2 cellular contexts compared by ENCODE assay signal in the genomic region with DNA sequence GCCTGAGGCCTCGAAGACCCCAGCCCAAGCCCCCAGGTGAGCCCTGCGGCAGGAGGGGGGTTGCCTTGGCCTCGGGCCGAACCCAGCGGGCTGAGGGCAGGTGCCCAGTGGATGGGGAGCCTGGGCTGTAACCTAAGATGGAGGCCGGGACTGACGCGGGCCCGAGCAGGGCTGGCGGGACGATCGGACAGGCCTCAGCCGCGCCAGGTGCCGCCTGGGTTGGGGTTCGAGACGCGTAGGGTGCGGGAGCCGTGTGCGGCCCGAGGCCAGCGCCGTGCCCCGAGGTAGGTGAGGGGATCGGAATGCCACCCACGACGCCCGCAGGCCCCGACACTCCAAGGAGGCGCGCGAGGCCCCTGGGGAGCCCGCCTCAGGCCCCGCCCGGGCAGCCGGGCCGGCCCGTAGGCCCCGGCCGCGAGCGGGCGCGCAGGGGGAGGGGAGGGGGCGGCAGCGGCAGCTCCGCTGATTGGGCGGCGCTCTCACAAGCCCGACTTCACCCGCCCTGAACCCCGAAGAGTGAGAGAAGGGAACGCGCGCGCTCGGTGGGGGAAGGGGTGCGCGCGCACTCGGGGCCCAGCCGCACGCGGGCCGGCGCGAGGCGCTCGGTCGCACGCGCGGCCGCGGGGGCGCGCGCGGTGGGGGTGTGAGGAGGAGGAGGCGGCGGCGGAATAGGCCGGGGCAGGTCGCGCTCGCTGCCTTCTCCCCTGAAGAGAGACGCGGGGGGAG.
TF ChIP-seq lines count a peak whose summit lies in the region.

A gene with protein sequence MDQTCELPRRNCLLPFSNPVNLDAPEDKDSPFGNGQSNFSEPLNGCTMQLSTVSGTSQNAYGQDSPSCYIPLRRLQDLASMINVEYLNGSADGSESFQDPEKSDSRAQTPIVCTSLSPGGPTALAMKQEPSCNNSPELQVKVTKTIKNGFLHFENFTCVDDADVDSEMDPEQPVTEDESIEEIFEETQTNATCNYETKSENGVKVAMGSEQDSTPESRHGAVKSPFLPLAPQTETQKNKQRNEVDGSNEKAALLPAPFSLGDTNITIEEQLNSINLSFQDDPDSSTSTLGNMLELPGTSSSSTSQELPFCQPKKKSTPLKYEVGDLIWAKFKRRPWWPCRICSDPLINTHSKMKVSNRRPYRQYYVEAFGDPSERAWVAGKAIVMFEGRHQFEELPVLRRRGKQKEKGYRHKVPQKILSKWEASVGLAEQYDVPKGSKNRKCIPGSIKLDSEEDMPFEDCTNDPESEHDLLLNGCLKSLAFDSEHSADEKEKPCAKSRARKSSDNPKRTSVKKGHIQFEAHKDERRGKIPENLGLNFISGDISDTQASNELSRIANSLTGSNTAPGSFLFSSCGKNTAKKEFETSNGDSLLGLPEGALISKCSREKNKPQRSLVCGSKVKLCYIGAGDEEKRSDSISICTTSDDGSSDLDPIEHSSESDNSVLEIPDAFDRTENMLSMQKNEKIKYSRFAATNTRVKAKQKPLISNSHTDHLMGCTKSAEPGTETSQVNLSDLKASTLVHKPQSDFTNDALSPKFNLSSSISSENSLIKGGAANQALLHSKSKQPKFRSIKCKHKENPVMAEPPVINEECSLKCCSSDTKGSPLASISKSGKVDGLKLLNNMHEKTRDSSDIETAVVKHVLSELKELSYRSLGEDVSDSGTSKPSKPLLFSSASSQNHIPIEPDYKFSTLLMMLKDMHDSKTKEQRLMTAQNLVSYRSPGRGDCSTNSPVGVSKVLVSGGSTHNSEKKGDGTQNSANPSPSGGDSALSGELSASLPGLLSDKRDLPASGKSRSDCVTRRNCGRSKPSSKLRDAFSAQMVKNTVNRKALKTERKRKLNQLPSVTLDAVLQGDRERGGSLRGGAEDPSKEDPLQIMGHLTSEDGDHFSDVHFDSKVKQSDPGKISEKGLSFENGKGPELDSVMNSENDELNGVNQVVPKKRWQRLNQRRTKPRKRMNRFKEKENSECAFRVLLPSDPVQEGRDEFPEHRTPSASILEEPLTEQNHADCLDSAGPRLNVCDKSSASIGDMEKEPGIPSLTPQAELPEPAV (N-terminal part only) (plus strand): TSS at position 655 of the 726 bp plus-strand sequence. CDS start 1,331 bp downstream, outside the sequence.

TF ChIP-seq in HEK293, 187 proteins besides CTCF, POLR2A, EP300 and RAD21 (continued from another document and continues in another):
- TF ChIP-seq ZNF112 (tag by site-specific recombination; IDR thresholded peaks at IDR 0.05) (no peak), ZNF354C (tag by site-specific recombination; IDR thresholded peaks at IDR 0.05; ENCODE audit: borderline replicate concordance, low read depth) (no peak), ZNF843 (tag by site-specific recombination; IDR thresholded peaks at IDR 0.05) (no peak), ZNF548 (tag by site-specific recombination; IDR thresholded peaks at IDR 0.05) (no peak), KLF16 (tag by site-specific recombination; IDR thresholded peaks at IDR 0.05) (no peak), ZIC2 (tag by site-specific recombination; IDR thresholded peaks at IDR 0.05) (no peak), ZNF596 (tag by site-specific recombination; IDR thresholded peaks at IDR 0.05) (0 out of 2 replicates have a peak, but pooled peaks have one; percentile 7), ZNF624 (tag by site-specific recombination; IDR thresholded peaks at IDR 0.05) (no peak), ZNF366 (tag by site-specific recombination; conservative IDR thresholded peaks at IDR 0.05) (no peak), MZF1 (tag by site-specific recombination; IDR thresholded peaks at IDR 0.05; ENCODE audit: borderline replicate concordance) (peak; percentile 98), ZNF274 (IDR thresholded peaks at IDR 0.05; ENCODE audit: low read length) (no peak), ZNF274 (tag by site-specific recombination; IDR thresholded peaks at IDR 0.05; ENCODE audit: borderline replicate concordance) (no peak)
- TF ChIP-seq, protein P1, sequence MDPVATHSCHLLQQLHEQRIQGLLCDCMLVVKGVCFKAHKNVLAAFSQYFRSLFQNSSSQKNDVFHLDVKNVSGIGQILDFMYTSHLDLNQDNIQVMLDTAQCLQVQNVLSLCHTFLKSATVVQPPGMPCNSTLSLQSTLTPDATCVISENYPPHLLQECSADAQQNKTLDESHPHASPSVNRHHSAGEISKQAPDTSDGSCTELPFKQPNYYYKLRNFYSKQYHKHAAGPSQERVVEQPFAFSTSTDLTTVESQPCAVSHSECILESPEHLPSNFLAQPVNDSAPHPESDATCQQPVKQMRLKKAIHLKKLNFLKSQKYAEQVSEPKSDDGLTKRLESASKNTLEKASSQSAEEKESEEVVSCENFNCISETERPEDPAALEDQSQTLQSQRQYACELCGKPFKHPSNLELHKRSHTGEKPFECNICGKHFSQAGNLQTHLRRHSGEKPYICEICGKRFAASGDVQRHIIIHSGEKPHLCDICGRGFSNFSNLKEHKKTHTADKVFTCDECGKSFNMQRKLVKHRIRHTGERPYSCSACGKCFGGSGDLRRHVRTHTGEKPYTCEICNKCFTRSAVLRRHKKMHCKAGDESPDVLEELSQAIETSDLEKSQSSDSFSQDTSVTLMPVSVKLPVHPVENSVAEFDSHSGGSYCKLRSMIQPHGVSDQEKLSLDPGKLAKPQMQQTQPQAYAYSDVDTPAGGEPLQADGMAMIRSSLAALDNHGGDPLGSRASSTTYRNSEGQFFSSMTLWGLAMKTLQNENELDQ (tag by site-specific recombination; IDR thresholded peaks at IDR 0.05; ENCODE audit: low read depth), result no peak
- TF ChIP-seq, protein P2, sequence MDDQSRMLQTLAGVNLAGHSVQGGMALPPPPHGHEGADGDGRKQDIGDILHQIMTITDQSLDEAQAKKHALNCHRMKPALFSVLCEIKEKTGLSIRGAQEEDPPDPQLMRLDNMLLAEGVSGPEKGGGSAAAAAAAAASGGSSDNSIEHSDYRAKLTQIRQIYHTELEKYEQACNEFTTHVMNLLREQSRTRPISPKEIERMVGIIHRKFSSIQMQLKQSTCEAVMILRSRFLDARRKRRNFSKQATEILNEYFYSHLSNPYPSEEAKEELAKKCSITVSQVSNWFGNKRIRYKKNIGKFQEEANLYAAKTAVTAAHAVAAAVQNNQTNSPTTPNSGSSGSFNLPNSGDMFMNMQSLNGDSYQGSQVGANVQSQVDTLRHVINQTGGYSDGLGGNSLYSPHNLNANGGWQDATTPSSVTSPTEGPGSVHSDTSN (CRISPR knock-in tag; IDR thresholded peaks at IDR 0.05), result 0 out of 2 replicates have a peak, but pooled peaks have one; percentile 57
- TF ChIP-seq, protein P3, sequence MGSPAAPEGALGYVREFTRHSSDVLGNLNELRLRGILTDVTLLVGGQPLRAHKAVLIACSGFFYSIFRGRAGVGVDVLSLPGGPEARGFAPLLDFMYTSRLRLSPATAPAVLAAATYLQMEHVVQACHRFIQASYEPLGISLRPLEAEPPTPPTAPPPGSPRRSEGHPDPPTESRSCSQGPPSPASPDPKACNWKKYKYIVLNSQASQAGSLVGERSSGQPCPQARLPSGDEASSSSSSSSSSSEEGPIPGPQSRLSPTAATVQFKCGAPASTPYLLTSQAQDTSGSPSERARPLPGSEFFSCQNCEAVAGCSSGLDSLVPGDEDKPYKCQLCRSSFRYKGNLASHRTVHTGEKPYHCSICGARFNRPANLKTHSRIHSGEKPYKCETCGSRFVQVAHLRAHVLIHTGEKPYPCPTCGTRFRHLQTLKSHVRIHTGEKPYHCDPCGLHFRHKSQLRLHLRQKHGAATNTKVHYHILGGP (tag by site-specific recombination; IDR thresholded peaks at IDR 0.05), result no peak
- TF ChIP-seq, protein P4, sequence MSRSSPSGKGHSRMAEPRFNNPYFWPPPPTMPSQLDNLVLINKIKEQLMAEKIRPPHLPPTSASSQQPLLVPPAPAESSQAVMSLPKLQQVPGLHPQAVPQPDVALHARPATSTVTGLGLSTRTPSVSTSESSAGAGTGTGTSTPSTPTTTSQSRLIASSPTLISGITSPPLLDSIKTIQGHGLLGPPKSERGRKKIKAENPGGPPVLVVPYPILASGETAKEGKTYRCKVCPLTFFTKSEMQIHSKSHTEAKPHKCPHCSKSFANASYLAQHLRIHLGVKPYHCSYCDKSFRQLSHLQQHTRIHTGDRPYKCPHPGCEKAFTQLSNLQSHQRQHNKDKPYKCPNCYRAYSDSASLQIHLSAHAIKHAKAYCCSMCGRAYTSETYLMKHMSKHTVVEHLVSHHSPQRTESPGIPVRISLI (tag by site-specific recombination; IDR thresholded peaks at IDR 0.05), result no peak
- TF ChIP-seq, protein P5, sequence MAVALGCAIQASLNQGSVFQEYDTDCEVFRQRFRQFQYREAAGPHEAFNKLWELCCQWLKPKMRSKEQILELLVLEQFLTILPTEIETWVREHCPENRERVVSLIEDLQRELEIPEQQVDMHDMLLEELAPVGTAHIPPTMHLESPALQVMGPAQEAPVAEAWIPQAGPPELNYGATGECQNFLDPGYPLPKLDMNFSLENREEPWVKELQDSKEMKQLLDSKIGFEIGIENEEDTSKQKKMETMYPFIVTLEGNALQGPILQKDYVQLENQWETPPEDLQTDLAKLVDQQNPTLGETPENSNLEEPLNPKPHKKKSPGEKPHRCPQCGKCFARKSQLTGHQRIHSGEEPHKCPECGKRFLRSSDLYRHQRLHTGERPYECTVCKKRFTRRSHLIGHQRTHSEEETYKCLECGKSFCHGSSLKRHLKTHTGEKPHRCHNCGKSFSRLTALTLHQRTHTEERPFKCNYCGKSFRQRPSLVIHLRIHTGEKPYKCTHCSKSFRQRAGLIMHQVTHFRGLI (tag by site-specific recombination; IDR thresholded peaks at IDR 0.05), result no peak

TF ChIP-seq in WTC11, 78 proteins besides CTCF, POLR2A, EP300 and RAD21 (continued from another document and continues in another):
- TF ChIP-seq, protein P6, sequence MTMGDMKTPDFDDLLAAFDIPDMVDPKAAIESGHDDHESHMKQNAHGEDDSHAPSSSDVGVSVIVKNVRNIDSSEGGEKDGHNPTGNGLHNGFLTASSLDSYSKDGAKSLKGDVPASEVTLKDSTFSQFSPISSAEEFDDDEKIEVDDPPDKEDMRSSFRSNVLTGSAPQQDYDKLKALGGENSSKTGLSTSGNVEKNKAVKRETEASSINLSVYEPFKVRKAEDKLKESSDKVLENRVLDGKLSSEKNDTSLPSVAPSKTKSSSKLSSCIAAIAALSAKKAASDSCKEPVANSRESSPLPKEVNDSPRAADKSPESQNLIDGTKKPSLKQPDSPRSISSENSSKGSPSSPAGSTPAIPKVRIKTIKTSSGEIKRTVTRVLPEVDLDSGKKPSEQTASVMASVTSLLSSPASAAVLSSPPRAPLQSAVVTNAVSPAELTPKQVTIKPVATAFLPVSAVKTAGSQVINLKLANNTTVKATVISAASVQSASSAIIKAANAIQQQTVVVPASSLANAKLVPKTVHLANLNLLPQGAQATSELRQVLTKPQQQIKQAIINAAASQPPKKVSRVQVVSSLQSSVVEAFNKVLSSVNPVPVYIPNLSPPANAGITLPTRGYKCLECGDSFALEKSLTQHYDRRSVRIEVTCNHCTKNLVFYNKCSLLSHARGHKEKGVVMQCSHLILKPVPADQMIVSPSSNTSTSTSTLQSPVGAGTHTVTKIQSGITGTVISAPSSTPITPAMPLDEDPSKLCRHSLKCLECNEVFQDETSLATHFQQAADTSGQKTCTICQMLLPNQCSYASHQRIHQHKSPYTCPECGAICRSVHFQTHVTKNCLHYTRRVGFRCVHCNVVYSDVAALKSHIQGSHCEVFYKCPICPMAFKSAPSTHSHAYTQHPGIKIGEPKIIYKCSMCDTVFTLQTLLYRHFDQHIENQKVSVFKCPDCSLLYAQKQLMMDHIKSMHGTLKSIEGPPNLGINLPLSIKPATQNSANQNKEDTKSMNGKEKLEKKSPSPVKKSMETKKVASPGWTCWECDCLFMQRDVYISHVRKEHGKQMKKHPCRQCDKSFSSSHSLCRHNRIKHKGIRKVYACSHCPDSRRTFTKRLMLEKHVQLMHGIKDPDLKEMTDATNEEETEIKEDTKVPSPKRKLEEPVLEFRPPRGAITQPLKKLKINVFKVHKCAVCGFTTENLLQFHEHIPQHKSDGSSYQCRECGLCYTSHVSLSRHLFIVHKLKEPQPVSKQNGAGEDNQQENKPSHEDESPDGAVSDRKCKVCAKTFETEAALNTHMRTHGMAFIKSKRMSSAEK (CRISPR knock-in tag; IDR thresholded peaks at IDR 0.05; ENCODE audit: borderline replicate concordance), result no peak
- TF ChIP-seq, protein P7, sequence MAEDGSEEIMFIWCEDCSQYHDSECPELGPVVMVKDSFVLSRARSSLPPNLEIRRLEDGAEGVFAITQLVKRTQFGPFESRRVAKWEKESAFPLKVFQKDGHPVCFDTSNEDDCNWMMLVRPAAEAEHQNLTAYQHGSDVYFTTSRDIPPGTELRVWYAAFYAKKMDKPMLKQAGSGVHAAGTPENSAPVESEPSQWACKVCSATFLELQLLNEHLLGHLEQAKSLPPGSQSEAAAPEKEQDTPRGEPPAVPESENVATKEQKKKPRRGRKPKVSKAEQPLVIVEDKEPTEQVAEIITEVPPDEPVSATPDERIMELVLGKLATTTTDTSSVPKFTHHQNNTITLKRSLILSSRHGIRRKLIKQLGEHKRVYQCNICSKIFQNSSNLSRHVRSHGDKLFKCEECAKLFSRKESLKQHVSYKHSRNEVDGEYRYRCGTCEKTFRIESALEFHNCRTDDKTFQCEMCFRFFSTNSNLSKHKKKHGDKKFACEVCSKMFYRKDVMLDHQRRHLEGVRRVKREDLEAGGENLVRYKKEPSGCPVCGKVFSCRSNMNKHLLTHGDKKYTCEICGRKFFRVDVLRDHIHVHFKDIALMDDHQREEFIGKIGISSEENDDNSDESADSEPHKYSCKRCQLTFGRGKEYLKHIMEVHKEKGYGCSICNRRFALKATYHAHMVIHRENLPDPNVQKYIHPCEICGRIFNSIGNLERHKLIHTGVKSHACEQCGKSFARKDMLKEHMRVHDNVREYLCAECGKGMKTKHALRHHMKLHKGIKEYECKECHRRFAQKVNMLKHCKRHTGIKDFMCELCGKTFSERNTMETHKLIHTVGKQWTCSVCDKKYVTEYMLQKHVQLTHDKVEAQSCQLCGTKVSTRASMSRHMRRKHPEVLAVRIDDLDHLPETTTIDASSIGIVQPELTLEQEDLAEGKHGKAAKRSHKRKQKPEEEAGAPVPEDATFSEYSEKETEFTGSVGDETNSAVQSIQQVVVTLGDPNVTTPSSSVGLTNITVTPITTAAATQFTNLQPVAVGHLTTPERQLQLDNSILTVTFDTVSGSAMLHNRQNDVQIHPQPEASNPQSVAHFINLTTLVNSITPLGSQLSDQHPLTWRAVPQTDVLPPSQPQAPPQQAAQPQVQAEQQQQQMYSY (CRISPR knock-in tag; IDR thresholded peaks at IDR 0.05), result no peak
- TF ChIP-seq, protein P8, sequence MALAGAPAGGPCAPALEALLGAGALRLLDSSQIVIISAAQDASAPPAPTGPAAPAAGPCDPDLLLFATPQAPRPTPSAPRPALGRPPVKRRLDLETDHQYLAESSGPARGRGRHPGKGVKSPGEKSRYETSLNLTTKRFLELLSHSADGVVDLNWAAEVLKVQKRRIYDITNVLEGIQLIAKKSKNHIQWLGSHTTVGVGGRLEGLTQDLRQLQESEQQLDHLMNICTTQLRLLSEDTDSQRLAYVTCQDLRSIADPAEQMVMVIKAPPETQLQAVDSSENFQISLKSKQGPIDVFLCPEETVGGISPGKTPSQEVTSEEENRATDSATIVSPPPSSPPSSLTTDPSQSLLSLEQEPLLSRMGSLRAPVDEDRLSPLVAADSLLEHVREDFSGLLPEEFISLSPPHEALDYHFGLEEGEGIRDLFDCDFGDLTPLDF (CRISPR knock-in tag; IDR thresholded peaks at IDR 0.05), result no peak
- TF ChIP-seq ATF1 (CRISPR knock-in tag; IDR thresholded peaks at IDR 0.05), result no peak
- TF ChIP-seq, protein P9, sequence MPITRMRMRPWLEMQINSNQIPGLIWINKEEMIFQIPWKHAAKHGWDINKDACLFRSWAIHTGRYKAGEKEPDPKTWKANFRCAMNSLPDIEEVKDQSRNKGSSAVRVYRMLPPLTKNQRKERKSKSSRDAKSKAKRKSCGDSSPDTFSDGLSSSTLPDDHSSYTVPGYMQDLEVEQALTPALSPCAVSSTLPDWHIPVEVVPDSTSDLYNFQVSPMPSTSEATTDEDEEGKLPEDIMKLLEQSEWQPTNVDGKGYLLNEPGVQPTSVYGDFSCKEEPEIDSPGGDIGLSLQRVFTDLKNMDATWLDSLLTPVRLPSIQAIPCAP (CRISPR knock-in tag; IDR thresholded peaks at IDR 0.05), result 0 out of 2 replicates have a peak, but pooled peaks have one; percentile 39
- TF ChIP-seq ZNF396 (CRISPR knock-in tag; IDR thresholded peaks at IDR 0.05; ENCODE audit: borderline replicate concordance), result no peak
- TF ChIP-seq NR3C1 (CRISPR knock-in tag; conservative IDR thresholded peaks at IDR 0.05; ENCODE audit: low read depth), result no peak
- no peak for TF ChIP-seq ZBTB21 (CRISPR knock-in tag; IDR thresholded peaks at IDR 0.05; ENCODE audit: borderline replicate concordance)
- no peak for TF ChIP-seq OVOL2 (CRISPR knock-in tag; IDR thresholded peaks at IDR 0.05; ENCODE audit: borderline replicate concordance)
- TF ChIP-seq SMAD4 (CRISPR knock-in tag; IDR thresholded peaks at IDR 0.05), result no peak
